Comparison of ENCODE assay signal across 19 cellular contexts in the genomic region with DNA sequence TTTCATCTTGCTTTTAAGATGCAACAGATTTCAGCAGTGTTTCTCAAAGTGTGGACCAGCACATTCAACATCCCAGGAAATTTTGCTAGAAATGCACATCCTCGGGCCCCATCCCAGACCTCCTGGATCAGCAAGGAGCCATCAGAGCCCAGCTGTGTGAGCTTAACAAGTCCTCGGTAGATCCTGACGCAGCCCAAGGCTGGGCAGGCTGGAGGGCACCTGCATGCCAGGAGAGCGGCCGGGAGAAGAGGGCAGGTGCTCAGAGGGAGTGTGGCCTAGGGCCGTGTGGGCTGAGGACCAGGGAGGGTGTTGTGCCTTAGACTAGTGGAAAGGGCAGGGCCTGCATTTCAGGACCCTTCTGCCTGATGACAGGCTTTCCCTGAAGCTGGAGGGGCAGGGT.
"Had no signal": no experiment of that assay in that cellular context is flagged by ENCODE, and none has a peak within 500 bp of the region (broad histone marks: within the 10 kb centered on the region; RNA-seq: fewer than 3 reads in every experiment).

No MANE protein-coding gene starts in this region.

- H3K4me3 Mint-ChIP-seq: activated CD4-positive, alpha-beta memory T cell treated with anti-CD3 and anti-CD28 coated beads, Interleukin-2, amount 10 ng/mL, durations not matched to agents 7 days and 5 days; activated CD8-positive, alpha-beta memory T cell treated with anti-CD3 and anti-CD28 coated beads, Interleukin-2, amount 10 ng/mL, durations not matched to agents 7 days and 5 days; activated T-helper 17 cell treated with anti-CD3 and anti-CD28 coated beads, Interleukin-2, amount 50 U/mL, for 72 hours; T-helper 1 cell treated with Interleukin-12 subunit alpha and Interleukin-12 subunit beta and Interleukin-4 antibody, amounts not matched to agents 30 μg/mL and 1 μg/mL, for 36 hours had no signal

- H3K27ac Mint-ChIP-seq: activated CD4-positive, alpha-beta memory T cell treated with anti-CD3 and anti-CD28 coated beads, Interleukin-2, amount 10 ng/mL, durations not matched to agents 7 days and 5 days; activated CD8-positive, alpha-beta memory T cell treated with anti-CD3 and anti-CD28 coated beads, Interleukin-2, amount 10 ng/mL, durations not matched to agents 7 days and 5 days; activated T-helper 17 cell treated with anti-CD3 and anti-CD28 coated beads, Interleukin-2, amount 50 U/mL, for 72 hours; T-helper 1 cell treated with Interleukin-12 subunit alpha and Interleukin-12 subunit beta and Interleukin-4 antibody, amounts not matched to agents 30 μg/mL and 1 μg/mL, for 36 hours had no signal

- H3K36me3 Mint-ChIP-seq: naive B cell had no signal

- DNase-seq: activated CD4-positive, alpha-beta memory T cell treated with anti-CD3 and anti-CD28 coated beads, Interleukin-2, amount 10 ng/mL, durations not matched to agents 7 days and 5 days; activated CD4-positive, alpha-beta T cell treated with anti-CD3 and anti-CD28 coated beads for 4 hours; activated CD8-positive, alpha-beta memory T cell treated with anti-CD3 and anti-CD28 coated beads, Interleukin-2, amount 10 ng/mL, durations not matched to agents 7 days and 5 days; activated naive CD4-positive, alpha-beta T cell; caudate nucleus; cortex of kidney; effector CD4-positive, alpha-beta T cell; mesenchymal stem cell; naive B cell; stimulated activated CD4-positive, alpha-beta T cell treated with anti-CD3 and anti-CD28 coated beads, Interleukin-2, amount 100 ng/mL, for 24 hours; stimulated activated naive CD4-positive, alpha-beta T cell treated with Interleukin-2 at 50 U/mL for 16 hours had no signal

- H3K4me3 ChIP-seq: body of pancreas, heart left ventricle, mucosa of descending colon, pancreas, tibial nerve had no signal

- H3K27me3 ChIP-seq: body of pancreas, pancreas had no signal

- H3K9me3 ChIP-seq: body of pancreas, heart left ventricle, mucosa of descending colon, neutrophil, pancreas, tibial nerve had no signal

- H3K27ac ChIP-seq: body of pancreas, neutrophil, pancreas, tibial nerve had no signal

- H3K27me3 Mint-ChIP-seq: activated T-helper 17 cell treated with anti-CD3 and anti-CD28 coated beads, Interleukin-2, amount 50 U/mL, for 72 hours had no signal

- H3K9me3 Mint-ChIP-seq: activated CD4-positive, alpha-beta memory T cell treated with anti-CD3 and anti-CD28 coated beads, Interleukin-2, amount 10 ng/mL, durations not matched to agents 7 days and 5 days; activated T-helper 17 cell treated with anti-CD3 and anti-CD28 coated beads, Interleukin-2, amount 50 U/mL, for 72 hours; naive B cell; T-helper 1 cell treated with Interleukin-12 subunit alpha and Interleukin-12 subunit beta and Interleukin-4 antibody, amounts not matched to agents 30 μg/mL and 1 μg/mL, for 36 hours had no signal

- H3K36me3 ChIP-seq: heart left ventricle, neutrophil, pancreas, tibial nerve had no signal

- H3K4me1 ChIP-seq: pancreas had no signal

- ATAC-seq: activated CD8-positive, alpha-beta memory T cell treated with anti-CD3 and anti-CD28 coated beads, Interleukin-2, amount 10 ng/mL, durations not matched to agents 7 days and 5 days; activated T-helper 17 cell treated with anti-CD3 and anti-CD28 coated beads, Interleukin-2, amount 50 U/mL, for 72 hours; body of pancreas; heart left ventricle; mucosa of descending colon; pancreas had no signal
